ENCODE assay signal across 6 cellular contexts in genomic region chr16:8563944-8564540, GRCh38. TPM values are rescaled to one million over a fixed set of nuclear protein-coding genes. Genes with fewer than 3 reads are reported as not detected.
"Had no signal": no experiment of that assay in that cellular context is flagged by ENCODE, and none has a peak within 500 bp of the region (broad histone marks: within the 10 kb centered on the region; RNA-seq: fewer than 3 reads in every experiment).

No MANE protein-coding gene starts in this region.

RNA-seq across cellular contexts. Expression of gene TMEM114, which starts 26.3 kb away (rescaled TPM):
- total RNA-seq: MCF 10A, PC-3, Peyer's patch, Right ventricle myocardium superior, SJSA1 had no signal
- polyA plus RNA-seq: SK-N-SH had no signal
